7 cellular contexts compared by ENCODE assay signal in the genomic region with DNA sequence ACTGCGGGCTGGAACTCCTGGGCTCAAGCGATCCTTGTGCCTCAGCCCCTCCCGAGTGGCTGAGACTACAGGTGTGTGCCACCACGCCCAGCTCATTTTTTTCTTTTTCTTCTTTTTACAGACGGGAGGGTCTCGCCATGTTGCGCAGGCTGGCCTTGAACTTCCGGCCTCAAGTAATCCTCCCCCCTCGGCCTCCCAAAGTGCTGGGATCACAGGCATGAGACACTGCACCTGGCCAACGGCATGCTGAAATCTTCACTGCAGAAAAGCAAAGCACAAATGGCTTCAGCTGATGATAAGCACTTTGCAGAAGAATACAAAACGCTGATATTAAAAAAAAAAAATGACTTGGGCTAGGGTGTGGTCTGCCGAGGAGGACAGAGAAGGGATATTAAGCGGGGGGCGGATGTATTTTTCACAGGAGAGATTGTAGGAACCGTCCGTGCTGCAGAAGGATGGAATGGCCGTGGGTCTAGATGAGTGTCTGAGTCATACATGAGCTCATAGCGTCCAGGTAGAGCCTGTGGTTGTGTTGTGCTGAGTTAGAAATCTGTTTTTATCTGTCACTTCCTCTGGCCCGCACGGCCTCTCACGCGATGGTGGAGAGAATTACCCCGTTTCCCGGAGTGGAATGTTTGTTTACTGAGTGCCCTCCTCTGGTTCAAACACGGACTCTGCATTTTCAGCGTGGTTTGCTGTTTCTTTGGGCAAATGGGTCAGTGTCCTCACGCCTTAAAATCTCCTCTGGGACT. TPM values are rescaled to one million over a fixed set of nuclear protein-coding genes. Genes with fewer than 3 reads are reported as not detected.
A peak's percentile ranks its signal among the peaks of the same experiment; 100 is the strongest.
DNase-seq lines count a peak whose midpoint lies in the region; ATAC-seq lines count a peak whose summit lies in the region.

No MANE protein-coding gene starts in this region.

- H3K9ac ChIP-seq in adipocyte (ENCODE audit: low read length): no peak overlapping the region

- H3K4me1 ChIP-seq in SJSA1 (replicated peaks) (peaks cover 7% of the 10 kb centered on the region), adipocyte (ENCODE audit: control insufficient read depth, insufficient read depth, low read length) (no peaks in the 10 kb centered on the region)

- H3K4me3 ChIP-seq in SJSA1 (no peak overlapping the region), adipocyte (ENCODE audit: low read length) (no peak overlapping the region)

- DNase-seq in SJSA1 (ENCODE audit: low read depth in 1 of 2, low spot score in 2 of 2) (peak; percentile 80 to 83), adipocyte (ENCODE audit: low read depth) (peak; percentile 30), DMS114 treated with DMSO at 0.1 percent for 48 hours (lab: John Stamatoyannopoulos, UW; ENCODE audit: unreplicated experiment) (no peak), NCI-H446 (lab: John Stamatoyannopoulos, UW) (no peak)
- DNase-seq in stimulated activated CD4-positive, alpha-beta T cell treated with anti-CD3 and anti-CD28 coated beads, TNF-alpha, amount 100 ng/mL, for 1 hour (ENCODE audit: low read depth in 3 of 3, low spot score in 1 of 3): peak in 2 of 3 donors; percentile 32 to 33

- H3K27me3 ChIP-seq in SJSA1 (replicated peaks) (no peaks in the 10 kb centered on the region), adipocyte (replicated peaks; ENCODE audit: control insufficient read depth, insufficient read depth, low read length) (no peaks in the 10 kb centered on the region)

- H3K9me3 ChIP-seq in SJSA1 (replicated peaks) (no peaks in the 10 kb centered on the region), adipocyte (ENCODE audit: control insufficient read depth, low read length) (no peaks in the 10 kb centered on the region)

- peak overlapping the region; percentile 53; the same call in 1 of the 2 replicates for H3K27ac ChIP-seq in SJSA1

- ATAC-seq in GM18907 (IDR thresholded peaks at IDR 0.05; ENCODE audit: unreplicated experiment) (peak; percentile 70), HG03025 (IDR thresholded peaks at IDR 0.05; ENCODE audit: low FRiP score, unreplicated experiment) (peak; percentile 80)

- no peaks in the 10 kb centered on the region for H3K36me3 ChIP-seq in SJSA1
- no peaks in the 10 kb centered on the region for H3K36me3 ChIP-seq in adipocyte (ENCODE audit: control insufficient read depth, insufficient read depth, low read length, severe bottlenecking)

RNA-seq across cellular contexts. Expression of gene AKAP17A, which starts 8.5 kb away (rescaled TPM):
- total RNA-seq in SJSA1 (2014; rRNA removed; shearing (Covaris generic)): 26.9 and 38.0 TPM in 2 replicates

RNA-seq across cellular contexts. Expression of gene ASMT, which starts 32.0 kb away (rescaled TPM):
- not detected in 2 replicates for total RNA-seq in SJSA1 (2014; rRNA removed; shearing (Covaris generic))

RNA-seq across cellular contexts. Expression of gene P2RY8, which starts 45.9 kb away (rescaled TPM):
- not detected in 2 replicates for total RNA-seq in SJSA1 (2014; rRNA removed; shearing (Covaris generic))

Comparison
In these comparisons a context has a peak if more than half of its experiments do, and no peak if none do; other contexts are left out.
1. DNase-seq: peak in SJSA1 (2 of 2), adipocyte (single experiment) and stimulated activated CD4-positive, alpha-beta T cell treated with anti-CD3 and anti-CD28 coated beads, TNF-alpha, amount 100 ng/mL, for 1 hour (2 of 3); none in DMS114 treated with DMSO at 0.1 percent for 48 hours (single experiment) and NCI-H446 (0 of 2).